In genomic region chr1:160415696-160416298, GRCh38 we compare ENCODE assay signal across 24 cellular contexts. TPM values are rescaled to one million over a fixed set of nuclear protein-coding genes. Genes with fewer than 3 reads are reported as not detected.
DNase-seq lines count a peak whose midpoint lies in the region; ATAC-seq, FAIRE-seq and TF ChIP-seq lines count a peak whose summit lies in the region.
"Had no signal": no experiment of that assay in that cellular context is flagged by ENCODE, and none has a peak within 500 bp of the region (broad histone marks: within the 10 kb centered on the region; RNA-seq: fewer than 3 reads in every experiment).

No MANE protein-coding gene starts in this region.

- peaks cover 15% of the 10 kb centered on the region for H4K20me1 ChIP-seq in GM23338 (replicated peaks; ENCODE audit: insufficient read depth)

- no peak overlapping the region for H2BK15ac ChIP-seq in neuronal stem cell (ENCODE audit: low read length)

- peaks cover 43% of the 10 kb centered on the region for H3K36me3 Mint-ChIP-seq in GM23338 (ENCODE audit: low read depth)
- peaks cover 34% of the 10 kb centered on the region for H3K36me3 Mint-ChIP-seq in endodermal cell (ENCODE audit: low read depth)

- no peak overlapping the region for H4K91ac ChIP-seq in neuronal stem cell (ENCODE audit: low read depth, low read length, poor library complexity)

- H3K36me3 ChIP-seq in GM23338 (ENCODE audit: insufficient read depth) (peaks cover 4% of the 10 kb centered on the region; the same call in 1 of the 2 replicates), Panc1 (ENCODE audit: control insufficient read depth, insufficient read depth, low read length) (no peaks in the 10 kb centered on the region), endodermal cell (ENCODE audit: control insufficient read depth, insufficient read depth, low read length) (peaks cover 52% of the 10 kb centered on the region), neuronal stem cell (replicated peaks in 1 of 2; ENCODE audit: control insufficient read depth in 2 of 2, insufficient read depth in 2 of 2, low read length in 2 of 2) (peaks cover 46 to 87% of the 10 kb centered on the region in 2 donors), small intestine (ENCODE audit: control insufficient read depth in 2 of 2, insufficient read depth in 2 of 2, low read length in 2 of 2) (no peaks in the 10 kb centered on the region), testis (ENCODE audit: low read depth, missing control alignments) (no peaks in the 10 kb centered on the region)
- H3K36me3 ChIP-seq: HAP-1, SJSA1 had no signal

- BruUV-seq in Panc1 (replicated peaks; lab: Mats Ljungman, UMichigan) = no TSS peak

- H2BK120ac ChIP-seq in neuronal stem cell (ENCODE audit: low read depth, low read length) = no peak overlapping the region

- no peak overlapping the region for H3K14ac ChIP-seq in neuronal stem cell (ENCODE audit: low read length)

- no peak overlapping the region for H2BK12ac ChIP-seq in neuronal stem cell (ENCODE audit: low read length)

- peaks cover 22% of the 10 kb centered on the region for H3K79me1 ChIP-seq in neuronal stem cell (ENCODE audit: low read depth, low read length)

- H3K4me3 Mint-ChIP-seq in GM23338 (no peak overlapping the region), endodermal cell (no peak overlapping the region)
- H3K4me3 Mint-ChIP-seq: CD4-positive, alpha-beta T cell; HFFc6 had no signal

- DNase-seq in GM23338 (ENCODE audit: low spot score) (no peak), Panc1 (ENCODE audit: low read depth, low spot score) (no peak), endodermal cell (no peak), neuronal stem cell (ENCODE audit: low spot score) (no peak), hepatic stellate cell (ENCODE audit: low spot score) (no peak), small intestine (no peak), testis (no peak)
- DNase-seq: CD4-positive, alpha-beta T cell; MV-4-11; NCI-H1105; NCI-H1436 treated with DMSO at 0.1 percent for 48 hours; NCI-H748 treated with DMSO at 0.1 percent for 48 hours; Right ventricle myocardium superior; RPMI8226 had no signal

- ATAC-seq in GM23338 = no peak
- ATAC-seq in Panc1 = 0 out of 2 replicates have a peak, but pooled peaks have one; percentile 7
- ATAC-seq in GM21515 (IDR thresholded peaks at IDR 0.05; ENCODE audit: unreplicated experiment) = no peak

- peak overlapping the region; percentile 5 for H2AK5ac ChIP-seq in neuronal stem cell (ENCODE audit: low read depth, low read length)

- no peaks in the 10 kb centered on the region for H3F3A ChIP-seq in GM23338 (replicated peaks; ENCODE audit: low read depth)

- no peak overlapping the region for H3K23ac ChIP-seq in neuronal stem cell (ENCODE audit: low read depth, low read length, poor library complexity)

- H3K4ac ChIP-seq in neuronal stem cell (ENCODE audit: low read length) = no peak overlapping the region

- H3K9me3 Mint-ChIP-seq in GM23338 = no peaks in the 10 kb centered on the region
- no peaks in the 10 kb centered on the region for H3K9me3 Mint-ChIP-seq in endodermal cell
- H3K9me3 Mint-ChIP-seq: CD4-positive, alpha-beta T cell; HFFc6 had no signal

- no peak overlapping the region for H4K8ac ChIP-seq in neuronal stem cell (ENCODE audit: low read depth, low read length)

- no peak overlapping the region for H3K4me2 ChIP-seq in GM23338
- no peak overlapping the region for H3K4me2 ChIP-seq in neuronal stem cell (ENCODE audit: insufficient read depth, low read length, poor library complexity, severe bottlenecking)
- H3K4me2 ChIP-seq: BLaER1 treated with 17β-estradiol and CSF1 and Interleukin-3, amounts not matched to agents 10 nM and 100 nM; PC-9 had no signal

- no peaks in the 10 kb centered on the region for H3K9me3 ChIP-seq in Panc1 (ENCODE audit: control insufficient read depth, insufficient read depth, low read depth, low read length)
- no peaks in the 10 kb centered on the region for H3K9me3 ChIP-seq in endodermal cell (ENCODE audit: control insufficient read depth, low read length)
- no peaks in the 10 kb centered on the region for H3K9me3 ChIP-seq in neuronal stem cell (replicated peaks in 1 of 2; ENCODE audit: control insufficient read depth in 2 of 2, insufficient read depth in 1 of 2, low read depth in 1 of 2, low read length in 2 of 2)
- H3K9me3 ChIP-seq in small intestine (ENCODE audit: control insufficient read depth, low read depth) = no peaks in the 10 kb centered on the region
- H3K9me3 ChIP-seq in testis = no peaks in the 10 kb centered on the region
- H3K9me3 ChIP-seq: BLaER1 treated with 17β-estradiol and CSF1 and Interleukin-3, amounts not matched to agents 10 nM and 100 nM; HAP-1; SJSA1 had no signal

- H3K27ac ChIP-seq in GM23338 (ENCODE audit: low read depth) (no peak overlapping the region), Panc1 (ENCODE audit: low read length) (no peak overlapping the region), endodermal cell (ENCODE audit: low read depth, low read length) (peak overlapping the region; percentile 29), neuronal stem cell (replicated peaks; ENCODE audit: low read length) (no peak overlapping the region), small intestine (ENCODE audit: low read depth in 1 of 2, low read length in 1 of 2) (no peak overlapping the region), testis (no peak overlapping the region)
- H3K27ac ChIP-seq: HL-60, PC-9, SJSA1 had no signal

- H3K4me3 ChIP-seq in GM23338 (no peak overlapping the region), Panc1 (ENCODE audit: low read depth in 2 of 2, low read length in 2 of 2) (no peak overlapping the region), endodermal cell (ENCODE audit: low read length) (no peak overlapping the region), neuronal stem cell (ENCODE audit: low read length in 2 of 2) (no peak overlapping the region), small intestine (ENCODE audit: low read depth in 1 of 2, low read length in 2 of 2) (no peak overlapping the region), testis (no peak overlapping the region)
- H3K4me3 ChIP-seq: BLaER1 treated with 17β-estradiol and CSF1 and Interleukin-3, amounts not matched to agents 10 nM and 100 nM; HAP-1; PC-9; SJSA1 had no signal

- 95 to 96% methylated on average over 13 to 29 of the region's 29 CpGs for WGBS in endodermal cell (ENCODE audit: insufficient coverage in 1 of 2, insufficient read length in 1 of 2), 2 experiments
- no CpG with 5 or more reads among the region's 29 CpGs for WGBS in neuronal stem cell (ENCODE audit: extremely low coverage in 2 of 2, insufficient read length in 2 of 2, insufficient replicate concordance in 1 of 2), 2 donors
- WGBS in small intestine, 3 donors = 95 to 96% (median 95%) methylated on average over 29 of the region's 29 CpGs
- 95 to 97% methylated on average over 25 to 29 of the region's 29 CpGs for WGBS in testis, 2 donors

- no peak for TF ChIP-seq POLR2A in testis (IDR thresholded peaks at IDR 0.05)

- H3K27me3 Mint-ChIP-seq in GM23338 (ENCODE audit: insufficient read depth, low read depth, poor library complexity) (peaks cover 7% of the 10 kb centered on the region), endodermal cell (ENCODE audit: insufficient read depth) (no peaks in the 10 kb centered on the region)
- H3K27me3 Mint-ChIP-seq: CD4-positive, alpha-beta T cell had no signal

- intact Hi-C loops in Panc1 (cut with micrococcal nuclease; ENCODE audit: unreplicated experiment) = no loop called here
- intact Hi-C loops in testis (cut with DNase I; ENCODE audit: low total_unique reads) = no loop called here

- H3K9ac ChIP-seq in endodermal cell (ENCODE audit: extremely low read depth, low read length, poor library complexity, severe bottlenecking) (no peak overlapping the region), neuronal stem cell (ENCODE audit: low read depth, low read length, poor library complexity) (peak overlapping the region; percentile 4)
- H3K9ac ChIP-seq: BLaER1 treated with 17β-estradiol and CSF1 and Interleukin-3, amounts not matched to agents 10 nM and 100 nM had no signal

- TF ChIP-seq CTCF in GM23338 (conservative IDR thresholded peaks at IDR 0.05; ENCODE audit: low read depth in 2 of 2) (no peak), Panc1 (IDR thresholded peaks at IDR 0.05) (no peak), endodermal cell (conservative IDR thresholded peaks at IDR 0.05) (no peak), testis (IDR thresholded peaks at IDR 0.05) (no peak)

- H3K4me1 ChIP-seq in GM23338 (ENCODE audit: insufficient read depth) (peaks cover 7% of the 10 kb centered on the region), Panc1 (ENCODE audit: control insufficient read depth, insufficient read depth, low read length) (no peaks in the 10 kb centered on the region), endodermal cell (ENCODE audit: control insufficient read depth, insufficient read depth, low read length) (peaks cover 22% of the 10 kb centered on the region), neuronal stem cell (ENCODE audit: control insufficient read depth in 2 of 2, insufficient read depth in 1 of 2, low read depth in 1 of 2, low read length in 2 of 2) (peaks cover 26 to 27% of the 10 kb centered on the region in 2 donors), small intestine (ENCODE audit: control insufficient read depth in 2 of 2, insufficient read depth in 1 of 2, low read depth in 1 of 2, low read length in 1 of 2) (no peaks in the 10 kb centered on the region), testis (no peaks in the 10 kb centered on the region)
- H3K4me1 ChIP-seq: SJSA1 had no signal

- no peak overlapping the region for H2BK5ac ChIP-seq in neuronal stem cell (ENCODE audit: low read length)

- no peaks in the 10 kb centered on the region for H3K9me2 ChIP-seq in GM23338 (ENCODE audit: insufficient read depth)

- CTCF ChIA-PET in Panc1 (lab: Charles Lee) = no interaction called here

- H3K79me2 ChIP-seq in GM23338 (replicated peaks; ENCODE audit: insufficient read depth) = peaks cover 41% of the 10 kb centered on the region

- in situ Hi-C loops in Panc1 (cut with HindIII; ENCODE audit: low pct_unique_long_range_greater_than_20kb, low sequenced_read_pairs) = no loop called here

- H3K27ac Mint-ChIP-seq in GM23338 (peak overlapping the region; percentile 75), endodermal cell (no peak overlapping the region)
- H3K27ac Mint-ChIP-seq: CD4-positive, alpha-beta T cell; HFFc6 had no signal

- no peak overlapping the region for H2AFZ ChIP-seq in GM23338
- H2AFZ ChIP-seq in neuronal stem cell (ENCODE audit: low read length) = no peak overlapping the region
- H2AFZ ChIP-seq: PC-9 had no signal

- FAIRE-seq in small intestine (lab: Jason Lieb, UNC) = no peak
- FAIRE-seq: D721Med had no signal

- H3K4me1 Mint-ChIP-seq in GM23338 (peaks cover 25% of the 10 kb centered on the region), endodermal cell (peaks cover 32% of the 10 kb centered on the region)

- POLR2A ChIA-PET in Panc1 (lab: Charles Lee) = interaction anchor here (0.5 kb wide), 1 partner anchor 98 kb away, joined by 8 read pairs; no protein-coding TSS in a partner anchor

- H3K18ac ChIP-seq in neuronal stem cell (ENCODE audit: low read length) = peak overlapping the region; percentile 21

- H3K27me3 ChIP-seq in GM23338 (ENCODE audit: insufficient read depth) (no peaks in the 10 kb centered on the region), Panc1 (ENCODE audit: control insufficient read depth, insufficient read depth, low read length) (peaks cover 2% of the 10 kb centered on the region; the same call in 1 of the 2 replicates), endodermal cell (ENCODE audit: control insufficient read depth, insufficient read depth, low read length, poor library complexity, severe bottlenecking) (no peaks in the 10 kb centered on the region), neuronal stem cell (ENCODE audit: control insufficient read depth in 3 of 3, insufficient read depth in 3 of 3, low read depth in 1 of 3, low read length in 3 of 3) (no peaks in the 10 kb centered on the region), small intestine (ENCODE audit: control insufficient read depth in 2 of 2, insufficient read depth in 2 of 2, low read length in 2 of 2) (no peaks in the 10 kb centered on the region), testis (no peaks in the 10 kb centered on the region)
- H3K27me3 ChIP-seq: BLaER1 treated with 17β-estradiol and CSF1 and Interleukin-3, amounts not matched to agents 10 nM and 100 nM; SJSA1 had no signal

RNA-seq across cellular contexts. Expression of gene VANGL2, which starts 15.4 kb away (rescaled TPM):
- total RNA-seq in GM23338 (2014; rRNA removed; shearing (Covaris generic)) = 42.8 and 51.3 TPM in 2 replicates
- polyA plus RNA-seq in GM23338 (2016; fragmentation: Nextera tagmentation; extraction: Ambion mirVana) (16.8 and 17.7 TPM in 2 replicates), small intestine (1 to 10 TPM in 1 of 3 donors, under 1 TPM in 2; 0.27 to 5.4 (median 0.67) TPM), testis (ENCODE audit: insufficient read depth, low read depth, low replicate concordance) (5.9 TPM)
- total RNA-seq in Panc1 (2021; ENCODE audit: unreplicated experiment) (0.10 TPM), endodermal cell (10 to 100 TPM; 62.5 to 67.5 TPM), testis (1 to 10 TPM; 3.6 to 3.8 TPM)
- 0.08 TPM for polyA plus RNA-seq in Panc1 (2012; ENCODE audit: insufficient read length)
- 144 TPM for polyA plus RNA-seq in endodermal cell (2013, experiment 1 of 2)
- polyA plus RNA-seq in endodermal cell (2013, experiment 2 of 2) = 124 TPM
- polyA plus RNA-seq in neuronal stem cell (2013, experiment 1 of 2) = 72.6 TPM
- 74.1 TPM for polyA plus RNA-seq in neuronal stem cell (2013, experiment 2 of 2)
- total RNA-seq: CD4-positive, alpha-beta T cell; HFFc6 had no signal

RNA-seq across cellular contexts. Expression of gene NHLH1, which starts 48.9 kb away (rescaled TPM):
- total RNA-seq in GM23338 (2014; rRNA removed; shearing (Covaris generic)) = 0.50 and 0.69 TPM in 2 replicates
- 0.78 and 0.89 TPM in 2 replicates for polyA plus RNA-seq in GM23338 (2016; fragmentation: Nextera tagmentation; extraction: Ambion mirVana)
- 0.18 TPM for total RNA-seq in Panc1 (2021; ENCODE audit: unreplicated experiment)
- 0.15 TPM for polyA plus RNA-seq in Panc1 (2012; ENCODE audit: insufficient read length)
- total RNA-seq in endodermal cell = under 1 TPM; 0.31 to 0.57 TPM
- polyA plus RNA-seq in endodermal cell (2013, experiment 1 of 2) = 67.1 TPM
- polyA plus RNA-seq in endodermal cell (2013, experiment 2 of 2) = 44.6 TPM
- 1.0 TPM for polyA plus RNA-seq in neuronal stem cell (2013, experiment 1 of 2)
- polyA plus RNA-seq in neuronal stem cell (2013, experiment 2 of 2) = 1.3 TPM
- under 1 TPM; 0.15 to 0.67 (median 0.54) TPM for polyA plus RNA-seq in small intestine
- under 1 TPM; 0.37 to 0.63 TPM for total RNA-seq in testis
- polyA plus RNA-seq in testis (ENCODE audit: insufficient read depth, low read depth, low replicate concordance) = 0.20 TPM
- total RNA-seq: A172, LHCN-M2, Right ventricle myocardium superior had no signal
